7 cellular contexts compared by ENCODE assay signal in genomic region chr1:220528679-220529529, GRCh38. TPM values are rescaled to one million over a fixed set of nuclear protein-coding genes. Genes with fewer than 3 reads are reported as not detected.
DNase-seq lines count a peak whose midpoint lies in the region; ATAC-seq and TF ChIP-seq lines count a peak whose summit lies in the region.

No MANE protein-coding gene starts in this region.

- peak overlapping the region; percentile 63 for H2AK5ac ChIP-seq in neuronal stem cell (ENCODE audit: low read depth, low read length)

- H2BK12ac ChIP-seq in neuronal stem cell (ENCODE audit: low read length): peak overlapping the region; percentile 58

- peak overlapping the region; percentile 94 for H3K4me2 ChIP-seq in SK-N-SH
- H3K4me2 ChIP-seq in fibroblast of lung (ENCODE audit: extremely low read depth, insufficient read depth, low read length): peak overlapping the region; percentile 97
- H3K4me2 ChIP-seq in neuronal stem cell (ENCODE audit: insufficient read depth, low read length, poor library complexity, severe bottlenecking): peak overlapping the region; percentile 88

- H3K9me3 ChIP-seq in SK-N-SH: 0 out of 2 replicates have a peak, but pooled peaks cover 3% of the 10 kb centered on the region
- no peaks in the 10 kb centered on the region for H3K9me3 ChIP-seq in fibroblast of lung (ENCODE audit: control insufficient read depth, insufficient read depth, low read depth, low read length)
- peaks cover 0 to 5% of the 10 kb centered on the region in 2 donors for H3K9me3 ChIP-seq in neuronal stem cell (replicated peaks in 1 of 2; ENCODE audit: control insufficient read depth in 2 of 2, insufficient read depth in 1 of 2, low read depth in 1 of 2, low read length in 2 of 2)

- DNase-seq in GM06990 (ENCODE audit: extremely low read depth, insufficient read length) (peak; percentile 15), HEK293T (ENCODE audit: extremely low spot score) (peak; percentile 21), SK-N-SH (no peak), fibroblast of lung (ENCODE audit: low read depth in 2 of 2) (no peak), neuronal stem cell (ENCODE audit: low spot score) (peak; percentile 50), HCEC 1CT (no peak)

- H2BK5ac ChIP-seq in neuronal stem cell (ENCODE audit: low read length): peak overlapping the region; percentile 99

- H3K18ac ChIP-seq in neuronal stem cell (ENCODE audit: low read length): peak overlapping the region; percentile 99

- H3K27me3 ChIP-seq in GM06990 (replicated peaks; ENCODE audit: control insufficient read depth, insufficient read depth, low read length) (peaks cover 2% of the 10 kb centered on the region; the same call in 1 of the 2 replicates), SK-N-SH (ENCODE audit: insufficient read depth) (no peaks in the 10 kb centered on the region), fibroblast of lung (ENCODE audit: control insufficient read depth, insufficient read depth, low read length) (peaks cover 9% of the 10 kb centered on the region), neuronal stem cell (ENCODE audit: control insufficient read depth in 3 of 3, insufficient read depth in 3 of 3, low read depth in 1 of 3, low read length in 3 of 3) (peaks cover 0 to 14% (median 0%) of the 10 kb centered on the region in 3 experiments)

- H3F3A ChIP-seq in SK-N-SH (replicated peaks; ENCODE audit: insufficient read depth): no peaks in the 10 kb centered on the region

- H2AFZ ChIP-seq in SK-N-SH (ENCODE audit: low read depth) (peak overlapping the region; percentile 99), fibroblast of lung (ENCODE audit: low read length) (peak overlapping the region; percentile 96), neuronal stem cell (ENCODE audit: low read length) (peak overlapping the region; percentile 97)

- 4% methylated on average over 12 of the region's 55 CpGs for WGBS in SK-N-SH (ENCODE audit: low lambda C conversion rate)
- no CpG with 5 or more reads among the region's 55 CpGs for WGBS in neuronal stem cell (ENCODE audit: extremely low coverage in 2 of 2, insufficient read length in 2 of 2, insufficient replicate concordance in 1 of 2), 2 donors

- H2BK120ac ChIP-seq in neuronal stem cell (ENCODE audit: low read depth, low read length): peak overlapping the region; percentile 91

- H4K20me1 ChIP-seq in SK-N-SH (ENCODE audit: insufficient read depth): no peaks in the 10 kb centered on the region
- no peaks in the 10 kb centered on the region for H4K20me1 ChIP-seq in fibroblast of lung (ENCODE audit: control insufficient read depth, extremely low read depth, insufficient read depth, low read length)

- ATAC-seq in GM19023 (IDR thresholded peaks at IDR 0.05; ENCODE audit: unreplicated experiment): no peak

- H3K9me2 ChIP-seq in SK-N-SH: no peaks in the 10 kb centered on the region

- CTCF ChIA-PET in HEK293T (lab: Yijun Ruan, JAX) (no interaction called here), SK-N-SH (lab: Yijun Ruan, JAX) (interaction anchor here (0.7 to 1.2 kb wide), 6 partner anchors 11 to 339 kb away, joined by 3 to 4 read pairs (median 3); no protein-coding TSS in a partner anchor)

- H3K23ac ChIP-seq in neuronal stem cell (ENCODE audit: low read depth, low read length, poor library complexity): peak overlapping the region; percentile 98

- H3K4me1 ChIP-seq in SK-N-SH (ENCODE audit: control insufficient read depth in 1 of 2, insufficient read depth in 2 of 2, low read depth in 1 of 2, low read length in 1 of 2) (peaks cover 0 to 11% of the 10 kb centered on the region in 2 experiments; a peak in 2 of 4 replicates), fibroblast of lung (ENCODE audit: control insufficient read depth, extremely low read depth, insufficient read depth, low read length) (no peaks in the 10 kb centered on the region), neuronal stem cell (ENCODE audit: control insufficient read depth in 2 of 2, insufficient read depth in 1 of 2, low read depth in 1 of 2, low read length in 2 of 2) (peaks cover 0 to 4% of the 10 kb centered on the region in 2 donors)

- peak overlapping the region; percentile 99 for H3K14ac ChIP-seq in neuronal stem cell (ENCODE audit: low read length)

- peaks cover 8% of the 10 kb centered on the region for H3K79me1 ChIP-seq in neuronal stem cell (ENCODE audit: low read depth, low read length)

- no peak for TF ChIP-seq RAD21 in SK-N-SH (IDR thresholded peaks at IDR 0.05; ENCODE audit: low read length)

- peak overlapping the region; percentile 83 for H3K4me3 ChIP-seq in GM06990 (replicated peaks; ENCODE audit: low read depth, low read length)
- peak overlapping the region; percentile 92 to 99 for H3K4me3 ChIP-seq in SK-N-SH (ENCODE audit: low read depth in 2 of 2, low read length in 1 of 2)
- H3K4me3 ChIP-seq in fibroblast of lung (replicated peaks in 1 of 4; ENCODE audit: control extremely low read depth in 1 of 4, insufficient read depth in 1 of 4, low read depth in 3 of 4, low read length in 4 of 4): peak overlapping the region; percentile 64 to 82 (median 70)
- H3K4me3 ChIP-seq in neuronal stem cell (ENCODE audit: low read length in 2 of 2): peak overlapping the region; percentile 67 to 92

- POLR2A ChIA-PET in HEK293T (lab: Yijun Ruan, JAX): no interaction called here
- POLR2A ChIA-PET in SK-N-SH (lab: Yijun Ruan, JAX): no interaction called here

- TF ChIP-seq CTCF in GM06990 (IDR thresholded peaks at IDR 0.05; ENCODE audit: insufficient read depth, low read length, poor library complexity, severe bottlenecking): no peak
- no peak for TF ChIP-seq CTCF in SK-N-SH (IDR thresholded peaks at IDR 0.05)
- no peak for TF ChIP-seq CTCF in fibroblast of lung (conservative IDR thresholded peaks at IDR 0.05 in 1 of 2, IDR thresholded peaks at IDR 0.05 in 1 of 2; ENCODE audit: low read depth in 1 of 2, low read length in 2 of 2)

- H3K27ac ChIP-seq in SK-N-SH (ENCODE audit: low read depth in 2 of 2, low read length in 1 of 2) (peak overlapping the region; percentile 42 to 87; a peak in 3 of 4 replicates), fibroblast of lung (ENCODE audit: insufficient read depth, low read length) (peak overlapping the region; percentile 43), neuronal stem cell (replicated peaks; ENCODE audit: low read length) (peak overlapping the region; percentile 68)

- H4K91ac ChIP-seq in neuronal stem cell (ENCODE audit: low read depth, low read length, poor library complexity): no peak overlapping the region

- peak overlapping the region; percentile 98 for H4K8ac ChIP-seq in neuronal stem cell (ENCODE audit: low read depth, low read length)

- H3K79me2 ChIP-seq in SK-N-SH (ENCODE audit: insufficient read depth) (peaks cover 12% of the 10 kb centered on the region; the same call in 1 of the 2 replicates), fibroblast of lung (ENCODE audit: control insufficient read depth, insufficient read depth, low read length) (no peaks in the 10 kb centered on the region)

- no peak for TF ChIP-seq EP300 in SK-N-SH (IDR thresholded peaks at IDR 0.05; ENCODE audit: borderline replicate concordance in 1 of 2, low read depth in 1 of 2, low read length in 1 of 2)

- H3K36me3 ChIP-seq in GM06990 (ENCODE audit: control insufficient read depth, insufficient read depth, low read length) (no peaks in the 10 kb centered on the region), SK-N-SH (replicated peaks in 1 of 2; ENCODE audit: control insufficient read depth in 1 of 2, insufficient read depth in 2 of 2, low read length in 1 of 2) (no peaks in the 10 kb centered on the region), fibroblast of lung (ENCODE audit: control insufficient read depth, insufficient read depth, low read length) (no peaks in the 10 kb centered on the region), neuronal stem cell (replicated peaks in 1 of 2; ENCODE audit: control insufficient read depth in 2 of 2, insufficient read depth in 2 of 2, low read length in 2 of 2) (no peaks in the 10 kb centered on the region)

- H3K9ac ChIP-seq in SK-N-SH (peak overlapping the region; percentile 83), fibroblast of lung (ENCODE audit: insufficient read depth, low read length) (peak overlapping the region; percentile 65), neuronal stem cell (ENCODE audit: low read depth, low read length, poor library complexity) (peak overlapping the region; percentile 93)

- H3K4ac ChIP-seq in neuronal stem cell (ENCODE audit: low read length): peak overlapping the region; percentile 53

- H2BK15ac ChIP-seq in neuronal stem cell (ENCODE audit: low read length): peak overlapping the region; percentile 99

TF ChIP-seq in HEK293T, 16 proteins besides CTCF, POLR2A, EP300 and RAD21:
- TF ChIP-seq FOXK2 (IDR thresholded peaks at IDR 0.05) (no peak), ZNF384 (IDR thresholded peaks at IDR 0.05) (no peak), FOXM1 (IDR thresholded peaks at IDR 0.05; ENCODE audit: borderline replicate concordance) (no peak), NFRKB (IDR thresholded peaks at IDR 0.05) (no peak), ELF4 (IDR thresholded peaks at IDR 0.05) (no peak), BHLHE40 (IDR thresholded peaks at IDR 0.05; ENCODE audit: borderline replicate concordance) (no peak), CTBP1 (IDR thresholded peaks at IDR 0.05; ENCODE audit: borderline replicate concordance) (no peak), SP1 (IDR thresholded peaks at IDR 0.05) (no peak), L3MBTL2 (conservative IDR thresholded peaks at IDR 0.05) (no peak)

TF ChIP-seq in SK-N-SH, 30 proteins besides CTCF, POLR2A, EP300 and RAD21 (continues in another document):
- TF ChIP-seq ZBTB33 (IDR thresholded peaks at IDR 0.05; ENCODE audit: borderline replicate concordance, low read depth): no peak
- TF ChIP-seq TCF12 (IDR thresholded peaks at IDR 0.05): 0 out of 2 replicates have a peak, but pooled peaks have one; percentile 0

RNA-seq across cellular contexts. Expression of gene MARK1, which starts 1.0 kb away (rescaled TPM):
- 3.0 and 3.1 TPM in 2 replicates for polyA plus RNA-seq in SK-N-SH (2012; rRNA removed)
- polyA plus RNA-seq in SK-N-SH (2012; cell fraction: cytosol; rRNA removed): 3.8 and 3.9 TPM in 2 replicates
- polyA plus RNA-seq in SK-N-SH (2012; cell fraction: nucleus; rRNA removed): 5.0 and 7.4 TPM in 2 replicates
- 0.99 and 2.1 TPM in 2 replicates for total RNA-seq in fibroblast of lung
- 1.1 TPM in 2 replicates for polyA plus RNA-seq in fibroblast of lung
- polyA plus RNA-seq in fibroblast of lung (2012): 0.83 and 1.0 TPM in 2 replicates
- polyA minus RNA-seq in fibroblast of lung (ENCODE audit: low replicate concordance): 0.08 and 0.11 TPM in 2 replicates
- 9.5 TPM for polyA plus RNA-seq in neuronal stem cell (2013, experiment 1 of 2)
- 10.1 TPM for polyA plus RNA-seq in neuronal stem cell (2013, experiment 2 of 2)

Comparison
In these comparisons a context has a peak if more than half of its experiments do, and no peak if none do; other contexts are left out.
1. DNase-seq: peak in GM06990 (single experiment), HEK293T (single experiment) and neuronal stem cell (single experiment); none in SK-N-SH (single experiment), fibroblast of lung (0 of 2) and HCEC 1CT (single experiment).
2. Peak in every context shown above with its lines, with median percentiles within 50 percentile points of each other: H3K4me3 ChIP-seq, H2AFZ ChIP-seq, H3K27ac ChIP-seq, H3K4me2 ChIP-seq and H3K9ac ChIP-seq.